In genomic region chr5:62223312-62223954, GRCh38 we compare ENCODE assay signal across 8 cellular contexts.
DNase-seq lines count a peak whose midpoint lies in the region; ATAC-seq, FAIRE-seq and TF ChIP-seq lines count a peak whose summit lies in the region.
"Not testable (repeated sequence)": the region's sequence is repeated elsewhere in the genome, so short reads cannot be mapped to it uniquely, and the experiment has no call there.

No MANE protein-coding gene starts in this region.

- H3K27ac Mint-ChIP-seq in astrocyte (ENCODE audit: unreplicated experiment) = not testable (repeated sequence)

- intact Hi-C loops in left cardiac atrium (cut with DNase I) = loop anchor here (5.0 kb wide), 1 partner anchor 129 kb away; no protein-coding TSS in a partner anchor
- intact Hi-C loops in sigmoid colon (cut with DNase I) = loop anchor here (5.0 kb wide), 1 partner anchor 129 kb away; no protein-coding TSS in a partner anchor

- DNase-seq in GM13976 (ENCODE audit: low spot score); astrocyte (ENCODE audit: low read depth): not testable (repeated sequence)
- DNase-seq in activated CD4-positive, alpha-beta T cell treated with anti-CD3 and anti-CD28 coated beads for 4 hours = peak; percentile 68 to 78
- DNase-seq in left cardiac atrium = peak; percentile 73
- DNase-seq in sigmoid colon = peak; percentile 87
- peak in 1 of 2 donors; percentile 76 for DNase-seq in suprapubic skin (ENCODE audit: low spot score in 2 of 2)

- TF ChIP-seq EP300 in sigmoid colon (IDR thresholded peaks at IDR 0.05); suprapubic skin (IDR thresholded peaks at IDR 0.05): not testable (repeated sequence)

- H4K20me1 ChIP-seq in astrocyte (ENCODE audit: insufficient read depth, low read length) = not testable (repeated sequence)

- H3K4me1 Mint-ChIP-seq in astrocyte (ENCODE audit: low read depth, unreplicated experiment) = not testable (repeated sequence)

- not testable (repeated sequence) for H3K27me3 Mint-ChIP-seq in astrocyte (ENCODE audit: low read depth, unreplicated experiment)

- not testable (repeated sequence) for H3K79me2 ChIP-seq in astrocyte (ENCODE audit: insufficient read depth, low read length)

- H3K36me3 Mint-ChIP-seq in astrocyte (ENCODE audit: low read depth, unreplicated experiment) = not testable (repeated sequence)

- H3K27ac ChIP-seq in astrocyte (ENCODE audit: low read depth, low read length); sigmoid colon; suprapubic skin: not testable (repeated sequence)

- not testable (repeated sequence) for H3K36me3 ChIP-seq in astrocyte (ENCODE audit: insufficient read depth, low read length); sigmoid colon; suprapubic skin

- not testable (repeated sequence) for H3K9me3 Mint-ChIP-seq in astrocyte (ENCODE audit: unreplicated experiment)

- in situ Hi-C loops in GM13976 (cut with MboI; ENCODE audit: low sequenced_read_pairs, unreplicated experiment) = loop anchor here (10.0 to 25.0 kb wide), 2 partner anchors 131 to 364 kb away; partner anchors contain the start of gene LRRC70

- not testable (repeated sequence) for H2AFZ ChIP-seq in astrocyte (ENCODE audit: low read depth, low read length)

- H3K4me1 ChIP-seq in astrocyte (ENCODE audit: insufficient read depth, low read length); sigmoid colon; suprapubic skin: not testable (repeated sequence)

- not testable (repeated sequence) for FAIRE-seq in astrocyte (lab: Jason Lieb, UNC)

- H3K4me3 ChIP-seq in astrocyte (ENCODE audit: insufficient read depth, low read depth, low read length) = not testable (repeated sequence)
- peak overlapping the region in 1 of 4 donors; percentile 23 for H3K4me3 ChIP-seq in sigmoid colon
- H3K4me3 ChIP-seq in suprapubic skin = peak overlapping the region; percentile 5

- peak overlapping the region; percentile 62 for H3K4me2 ChIP-seq in astrocyte (ENCODE audit: low read length)

- ATAC-seq in GM21786 (IDR thresholded peaks at IDR 0.05; ENCODE audit: unreplicated experiment) (peak; percentile 95), HG03469 (IDR thresholded peaks at IDR 0.05; ENCODE audit: unreplicated experiment) (peak; percentile 92), left cardiac atrium (peak; percentile 97 to 99)

- peak overlapping the region; percentile 45 for H3K4me3 Mint-ChIP-seq in astrocyte (ENCODE audit: unreplicated experiment)

- TF ChIP-seq CTCF in GM13976 (IDR thresholded peaks at IDR 0.05; ENCODE audit: borderline replicate concordance, control extremely low read depth, extremely low read depth, insufficient read depth, missing control alignments) = peak; percentile 44
- TF ChIP-seq CTCF in astrocyte (IDR thresholded peaks at IDR 0.05; ENCODE audit: insufficient read depth, low read depth, low read length) = peak; percentile 25
- TF ChIP-seq CTCF in sigmoid colon (IDR thresholded peaks at IDR 0.05) = peak in 1 of 4 experiments; percentile 51
- peak in 1 of 2 donors; percentile 44 for TF ChIP-seq CTCF in suprapubic skin (IDR thresholded peaks at IDR 0.05)

- not testable (repeated sequence) for H3K9ac ChIP-seq in astrocyte (ENCODE audit: low read length)

- not testable (repeated sequence) for H3K27me3 ChIP-seq in astrocyte (ENCODE audit: insufficient read depth, low read length); sigmoid colon; suprapubic skin

- H3K9me3 ChIP-seq in astrocyte (ENCODE audit: insufficient read depth, low read depth, low read length); sigmoid colon; suprapubic skin: not testable (repeated sequence)

- WGBS in sigmoid colon, 2 donors = 1 to 3% methylated on average over 13 to 14 of the region's 14 CpGs
- under 1% methylated on average over 14 of the region's 14 CpGs for WGBS in suprapubic skin

- TF ChIP-seq POLR2A in sigmoid colon (IDR thresholded peaks at IDR 0.05); suprapubic skin (IDR thresholded peaks at IDR 0.05): not testable (repeated sequence)
